Comparison of ENCODE assay signal across 17 cellular contexts in genomic region chr3:41751597-41751996, GRCh38.
"Had no signal": no experiment of that assay in that cellular context is flagged by ENCODE, and none has a peak within 500 bp of the region (broad histone marks: within the 10 kb centered on the region; RNA-seq: fewer than 3 reads in every experiment).

No MANE protein-coding gene starts in this region.

- H3K27me3 ChIP-seq: brain microvascular endothelial cell, gastrocnemius medialis, heart right ventricle, left lung, sigmoid colon, suprapubic skin, upper lobe of right lung had no signal

- H3K4me1 Mint-ChIP-seq: nephron progenitor cell had no signal

- ATAC-seq: gastrocnemius medialis, heart right ventricle, left lung, psoas muscle, upper lobe of right lung had no signal

- H3K9me3 ChIP-seq: gastrocnemius medialis, heart right ventricle, left lung, psoas muscle, sigmoid colon, suprapubic skin, upper lobe of right lung had no signal

- H3K9me3 Mint-ChIP-seq: nephron progenitor cell had no signal

- H3K27ac Mint-ChIP-seq: nephron progenitor cell had no signal

- H3K36me3 ChIP-seq: brain microvascular endothelial cell, gastrocnemius medialis, heart right ventricle, left lung, sigmoid colon, suprapubic skin, upper lobe of right lung had no signal

- DNase-seq: activated gamma-delta T cell; activated T-cell treated with anti-CD3 and anti-CD28 coated beads for 4 hours; amygdala; brain microvascular endothelial cell; effector memory CD4-positive, alpha-beta T cell; gastrocnemius medialis; heart right ventricle; islet precursor cell; left lung; nephron progenitor cell; psoas muscle; sigmoid colon; stimulated activated CD4-positive, alpha-beta T cell treated with anti-CD3 and anti-CD28 coated beads, Interleukin-2, amount 100 ng/mL, for 24 hours; upper lobe of right lung had no signal

- H3K4me3 Mint-ChIP-seq: nephron progenitor cell had no signal

- H3K4me1 ChIP-seq: gastrocnemius medialis, heart right ventricle, left lung, psoas muscle, suprapubic skin, upper lobe of right lung had no signal

- H3K27ac ChIP-seq: brain microvascular endothelial cell, epithelial cell of prostate, gastrocnemius medialis, heart right ventricle, left lung, psoas muscle, sigmoid colon, SK-N-MC, suprapubic skin, upper lobe of right lung had no signal

- H3K4me3 ChIP-seq: gastrocnemius medialis, heart right ventricle, left lung, psoas muscle, sigmoid colon, SK-N-MC, suprapubic skin, upper lobe of right lung had no signal
